19 cellular contexts compared by ENCODE assay signal in the genomic region with DNA sequence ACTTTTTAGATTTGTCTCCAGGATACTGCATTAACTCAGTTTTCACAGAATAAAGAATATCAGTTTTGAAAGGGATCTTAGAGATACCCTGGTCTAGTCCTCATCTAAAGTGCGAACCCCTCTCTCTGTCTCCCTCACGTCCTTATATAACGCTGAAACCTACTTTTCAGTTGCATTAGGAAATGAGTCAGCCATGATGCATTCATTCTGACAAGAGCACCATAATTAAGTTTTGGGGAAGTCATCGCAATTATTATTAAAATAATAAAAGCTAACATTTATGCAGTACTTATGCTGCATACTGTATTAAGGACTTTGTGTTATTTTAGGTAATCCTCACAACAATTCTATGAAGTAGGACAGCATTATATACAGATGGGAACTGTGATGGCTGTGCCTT.
DNase-seq lines count a peak whose midpoint lies in the region; FAIRE-seq and TF ChIP-seq lines count a peak whose summit lies in the region.
"Had no signal": no experiment of that assay in that cellular context is flagged by ENCODE, and none has a peak within 500 bp of the region (broad histone marks: within the 10 kb centered on the region; RNA-seq: fewer than 3 reads in every experiment).

No MANE protein-coding gene starts in this region.

- FAIRE-seq in bronchial epithelial cell (lab: Jason Lieb, UNC) = no peak

- TF ChIP-seq CTCF in bronchial epithelial cell (IDR thresholded peaks at IDR 0.05; ENCODE audit: insufficient read depth, low read length, severe bottlenecking) = no peak

- H3K4me3 ChIP-seq in bronchial epithelial cell (ENCODE audit: low read depth, low read length) = no peak overlapping the region
- H3K4me3 ChIP-seq: tibial artery had no signal

- no peaks in the 10 kb centered on the region for H3K27me3 ChIP-seq in bronchial epithelial cell (ENCODE audit: control insufficient read depth, insufficient read depth, low read length)
- H3K27me3 ChIP-seq: tibial artery had no signal

- H3K36me3 ChIP-seq in bronchial epithelial cell (ENCODE audit: control insufficient read depth, insufficient read depth, low read length) = no peaks in the 10 kb centered on the region
- H3K36me3 ChIP-seq: tibial artery had no signal

- DNase-seq in HCEC 1CT (peak; percentile 29), NOMO-1 treated with dmso at 0.1 percent for 144 hours (lab: John Stamatoyannopoulos, UW; ENCODE audit: unreplicated experiment) (peak; percentile 25), bronchial epithelial cell (ENCODE audit: low read depth) (peak; percentile 74), putamen (ENCODE audit: low spot score) (peak; percentile 44), NCI-H1105 (lab: John Stamatoyannopoulos, UW) (no peak), hepatic stellate cell (ENCODE audit: low spot score) (no peak), NCI-H1417 (lab: John Stamatoyannopoulos, UW) (no peak)
- DNase-seq: activated CD4-positive, alpha-beta T cell treated with anti-CD3 and anti-CD28 coated beads, Interleukin-2, amount 50 U/mL, for 1 hour; activated naive CD8-positive, alpha-beta T cell treated with anti-CD3 and anti-CD28 coated beads for 36 hours; DND-41; effector CD8-positive, alpha-beta T cell; left colon; mesenchymal stem cell; naive B cell; NCI-H187 treated with DMSO at 0.1 percent for 48 hours; occipital lobe; stimulated activated CD4-positive, alpha-beta T cell treated with anti-CD3 and anti-CD28 coated beads, Interleukin-12 subunit alpha, Interleukin-12 subunit beta, amount 100 ng/mL, for 4 hours; stimulated activated naive CD8-positive, alpha-beta T cell treated with anti-CD3 and anti-CD28 coated beads, Interleukin-15, amount 100 ng/mL, for 72 hours; tibial artery had no signal

Comparison
In these comparisons a context has a peak if more than half of its experiments do, and no peak if none do; other contexts are left out.
1. DNase-seq: peak in HCEC 1CT (single experiment), NOMO-1 treated with dmso at 0.1 percent for 144 hours (single experiment), bronchial epithelial cell (single experiment) and putamen (single experiment); none in NCI-H1105 (single experiment), hepatic stellate cell (single experiment) and NCI-H1417 (0 of 3).